ENCODE assay signal across 1 cellular context in the genomic region with DNA sequence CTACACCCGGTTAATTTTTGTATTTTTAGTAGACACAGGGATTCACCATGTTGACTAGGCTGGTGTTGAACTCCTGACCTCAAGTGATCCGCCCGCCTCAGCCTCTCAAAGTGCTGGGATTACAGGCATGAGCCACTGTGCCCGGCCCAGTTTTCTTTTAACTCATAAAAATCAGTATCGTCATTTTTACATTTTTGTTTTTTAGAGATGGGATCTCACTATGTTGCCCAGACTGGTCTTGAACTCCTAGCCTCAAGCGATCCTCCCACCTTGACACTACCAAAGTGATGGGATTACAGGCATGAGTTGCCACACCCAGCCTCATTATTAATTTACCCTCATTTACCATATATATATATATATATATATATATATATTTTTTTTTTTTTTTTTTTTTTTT.
A peak's percentile ranks its signal among the peaks of the same experiment; 100 is the strongest.
TF ChIP-seq lines count a peak whose summit lies in the region.

No MANE protein-coding gene starts in this region.

TF ChIP-seq in K562, 482 proteins besides CTCF, POLR2A, EP300 and RAD21 (continued from another document):
- TF ChIP-seq RBM25 (IDR thresholded peaks at IDR 0.05; ENCODE audit: low read depth, low read length, severe bottlenecking) = peak; percentile 44
TF ChIP-seq in K562: peak in this region for 4; not testable (repeated sequence) for 478.
